Comparison of ENCODE assay signal across 26 cellular contexts in genomic region chr11:69429716-69430491, GRCh38. TPM values are rescaled to one million over a fixed set of nuclear protein-coding genes. Genes with fewer than 3 reads are reported as not detected.
DNase-seq lines count a peak whose midpoint lies in the region; ATAC-seq and TF ChIP-seq lines count a peak whose summit lies in the region.
"Had no signal": no experiment of that assay in that cellular context is flagged by ENCODE, and none has a peak within 500 bp of the region (broad histone marks: within the 10 kb centered on the region; RNA-seq: fewer than 3 reads in every experiment).

No MANE protein-coding gene starts in this region.

- H3K36me3 ChIP-seq in osteoblast (ENCODE audit: insufficient read depth, low read length) (no peaks in the 10 kb centered on the region), aorta (ENCODE audit: control insufficient read depth in 1 of 2, insufficient read depth in 2 of 2, low read length in 1 of 2) (no peaks in the 10 kb centered on the region)
- H3K36me3 ChIP-seq: BLaER1 had no signal

- H3K27me3 Mint-ChIP-seq in nephron progenitor cell (ENCODE audit: low read depth, poor library complexity) = peaks cover 5% of the 10 kb centered on the region
- H3K27me3 Mint-ChIP-seq: CD4-positive, CD25-positive, alpha-beta regulatory T cell had no signal

- H3K4me1 Mint-ChIP-seq in nephron progenitor cell = peaks cover 56% of the 10 kb centered on the region
- H3K4me1 Mint-ChIP-seq: CD4-positive, CD25-positive, alpha-beta regulatory T cell had no signal

- H3K27ac Mint-ChIP-seq in nephron progenitor cell = no peak overlapping the region
- H3K27ac Mint-ChIP-seq: CD4-positive, CD25-positive, alpha-beta regulatory T cell had no signal

- H4K20me1 ChIP-seq in osteoblast (ENCODE audit: insufficient read depth, low read length) = no peaks in the 10 kb centered on the region
- H4K20me1 ChIP-seq: BLaER1 had no signal

- no peak overlapping the region for H2AFZ ChIP-seq in osteoblast (ENCODE audit: low read length)

- no peak for TF ChIP-seq CTCF in osteoblast (IDR thresholded peaks at IDR 0.05; ENCODE audit: extremely low read depth, low read depth, low read length)
- TF ChIP-seq CTCF in nephron progenitor cell (IDR thresholded peaks at IDR 0.05) = no peak

- 94% methylated on average over 30 of the region's 30 CpGs for WGBS in right cardiac atrium
- WGBS in aorta, 2 donors = 95 to 96% methylated on average over 30 of the region's 30 CpGs

- no peak overlapping the region for H3K27ac ChIP-seq in right cardiac atrium (ENCODE audit: low read length)
- H3K27ac ChIP-seq in osteoblast (ENCODE audit: low read depth, low read length) = no peak overlapping the region
- no peak overlapping the region for H3K27ac ChIP-seq in aorta (ENCODE audit: low read depth in 1 of 2, low read length in 2 of 2)
- H3K27ac ChIP-seq: BLaER1, HL-60 had no signal

- H3K27me3 ChIP-seq in right cardiac atrium (ENCODE audit: control insufficient read depth, insufficient read depth) (no peaks in the 10 kb centered on the region), osteoblast (ENCODE audit: insufficient read depth, low read length) (no peaks in the 10 kb centered on the region), aorta (ENCODE audit: control insufficient read depth in 1 of 2, insufficient read depth in 2 of 2, low read length in 1 of 2) (no peaks in the 10 kb centered on the region)
- H3K27me3 ChIP-seq: BLaER1 had no signal

- H3K4me1 ChIP-seq in right cardiac atrium (ENCODE audit: control insufficient read depth, insufficient read depth, low read length) (no peaks in the 10 kb centered on the region), osteoblast (ENCODE audit: insufficient read depth, low read length) (peaks cover 4% of the 10 kb centered on the region), aorta (ENCODE audit: control insufficient read depth in 1 of 2, insufficient read depth in 2 of 2, low read length in 2 of 2) (no peaks in the 10 kb centered on the region)

- H3K9me3 ChIP-seq in right cardiac atrium (ENCODE audit: control insufficient read depth, low read length) (no peaks in the 10 kb centered on the region), osteoblast (ENCODE audit: low read depth, low read length) (peaks cover under 1% of the 10 kb centered on the region), aorta (ENCODE audit: control insufficient read depth, low read length) (peaks cover under 1% of the 10 kb centered on the region)

- H3K4me2 ChIP-seq in osteoblast (ENCODE audit: insufficient read depth, low read length) = no peak overlapping the region
- H3K4me2 ChIP-seq: BLaER1 had no signal

- no peak overlapping the region for H3K4me3 Mint-ChIP-seq in nephron progenitor cell
- H3K4me3 Mint-ChIP-seq: CD4-positive, CD25-positive, alpha-beta regulatory T cell had no signal

- no peaks in the 10 kb centered on the region for H3K79me2 ChIP-seq in osteoblast (ENCODE audit: insufficient read depth, low read length)

- intact Hi-C loops in left ventricle myocardium superior (cut with micrococcal nuclease) (no loop called here), right cardiac atrium (cut with DNase I) (no loop called here), aorta (cut with DNase I) (no loop called here)

- H3K36me3 Mint-ChIP-seq in nephron progenitor cell (ENCODE audit: low read depth) = no peaks in the 10 kb centered on the region
- H3K36me3 Mint-ChIP-seq: CD4-positive, CD25-positive, alpha-beta regulatory T cell had no signal

- DNase-seq in left ventricle myocardium superior = peak; percentile 13
- DNase-seq in right cardiac atrium = no peak
- peak; percentile 67 for DNase-seq in left lobe of liver (ENCODE audit: low spot score)
- DNase-seq in osteoblast (ENCODE audit: insufficient read length, low spot score, missing footprints) = peak; percentile 58
- DNase-seq in aorta = peak; percentile 44 to 70
- no peak for DNase-seq in DMS114 treated with DMSO at 0.1 percent for 48 hours (lab: John Stamatoyannopoulos, UW; ENCODE audit: unreplicated experiment)
- DNase-seq in nephron progenitor cell = no peak
- DNase-seq: CD4-positive, CD25-positive, alpha-beta regulatory T cell; GOT3; HCEC 1CT; KBM-7; MV-4-11; NCI-H1105; NCI-H1436 treated with DMSO at 0.1 percent for 48 hours; NCI-H187 treated with DMSO at 0.1 percent for 48 hours; NCI-H2171 treated with DMSO at 0.1 percent for 48 hours; NCI-H526; NCI-H82; SHP77 had no signal

- H3K4me3 ChIP-seq in right cardiac atrium (ENCODE audit: low read length) (no peak overlapping the region), osteoblast (ENCODE audit: insufficient read depth, low read length) (no peak overlapping the region), aorta (ENCODE audit: low read length in 2 of 2) (no peak overlapping the region)
- H3K4me3 ChIP-seq: BLaER1 had no signal

- H3K9me3 Mint-ChIP-seq in nephron progenitor cell = peaks cover 10% of the 10 kb centered on the region

- ATAC-seq in left ventricle myocardium superior = no peak
- no peak for ATAC-seq in right cardiac atrium
- ATAC-seq in left lobe of liver = peak; percentile 47
- ATAC-seq in aorta (ENCODE audit: low FRiP score) = peak; percentile 34
- no peak for ATAC-seq in HG03520 (IDR thresholded peaks at IDR 0.05; ENCODE audit: unreplicated experiment)

RNA-seq across cellular contexts. Expression of gene LINC01488, which starts 51.6 kb away (rescaled TPM):
- total RNA-seq in left ventricle myocardium superior = not detected
- total RNA-seq in right cardiac atrium = under 1 TPM in 2 of 4 donors, not detected in 2; 0.14 to 0.17 TPM
- polyA plus RNA-seq in right cardiac atrium = 0.16 TPM
- total RNA-seq in left lobe of liver = 27.5 TPM
- total RNA-seq in osteoblast = not detected in 2 replicates
- total RNA-seq in aorta = not detected
- not detected for polyA plus RNA-seq in aorta
- total RNA-seq: A172; CD4-positive, CD25-positive, alpha-beta regulatory T cell; LHCN-M2; MCF 10A had no signal
- polyA plus RNA-seq: AG04450; CD4-positive, CD25-positive, alpha-beta regulatory T cell had no signal

Comparison
In these comparisons a context has a peak if more than half of its experiments do, and no peak if none do; other contexts are left out.
1. DNase-seq: peak in left ventricle myocardium superior (single experiment), left lobe of liver (single experiment), osteoblast (single experiment) and aorta (2 of 2); none in right cardiac atrium (0 of 3), DMS114 treated with DMSO at 0.1 percent for 48 hours (single experiment) and nephron progenitor cell (single experiment).
2. ATAC-seq: peak in left lobe of liver (single experiment) and aorta (single experiment); none in left ventricle myocardium superior (single experiment), right cardiac atrium (0 of 2) and HG03520 (single experiment).
3. RNA of gene LINC01488, which starts 51.6 kb away (total RNA-seq): 27.5 TPM in left lobe of liver (single experiment); 0.14 to 0.17 TPM in right cardiac atrium, not detected in aorta, not detected in left ventricle myocardium superior (single experiment) and not detected in osteoblast; every median in the first group is over 10 times any median in the second.